In the genomic region with DNA sequence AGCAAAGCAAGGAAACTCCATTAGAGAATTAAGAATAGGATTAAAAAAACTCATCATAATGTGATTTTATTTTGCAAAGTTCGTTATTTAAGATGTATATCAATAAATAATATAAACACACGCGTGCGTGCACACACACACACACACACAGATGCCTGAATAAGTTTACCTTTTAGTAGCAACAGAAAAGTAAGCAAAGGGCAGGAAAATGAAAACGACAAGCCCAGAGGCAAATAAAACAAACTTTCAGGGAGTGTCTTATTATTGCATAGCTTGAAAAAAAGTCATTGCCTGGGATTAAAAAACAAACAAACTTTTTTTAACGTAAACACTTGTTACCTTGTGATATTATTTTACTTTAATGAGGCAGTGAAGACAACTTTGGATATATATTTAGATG, we compare ENCODE assay signal across 33 cellular contexts.
"Had no signal": no experiment of that assay in that cellular context is flagged by ENCODE, and none has a peak within 500 bp of the region (broad histone marks: within the 10 kb centered on the region; RNA-seq: fewer than 3 reads in every experiment).

No MANE protein-coding gene starts in this region.

- H3K4me1 Mint-ChIP-seq: activated B cell treated with CpG ODN at 0.5 μM for 24 hours; activated CD4-positive, alpha-beta T cell treated with anti-CD3 and anti-CD28 coated beads, Interleukin-2, amount 10 ng/mL, durations not matched to agents 24 days and 14 days; activated naive CD8-positive, alpha-beta T cell treated with anti-CD3 and anti-CD28 coated beads for 36 hours; activated T-helper 17 cell treated with anti-CD3 and anti-CD28 coated beads, Interleukin-2, amount 50 U/mL, for 72 hours had no signal

- H3K27me3 ChIP-seq: adrenal gland, body of pancreas, brain microvascular endothelial cell, breast epithelium had no signal

- H3K4me1 ChIP-seq: adrenal gland, body of pancreas, breast epithelium had no signal

- H3K9me3 Mint-ChIP-seq: activated B cell treated with CpG ODN at 0.5 μM for 24 hours; activated CD4-positive, alpha-beta memory T cell treated with anti-CD3 and anti-CD28 coated beads for 36 hours; activated CD8-positive, alpha-beta T cell treated with anti-CD3 and anti-CD28 coated beads for 36 hours; activated naive CD4-positive, alpha-beta T cell treated with anti-CD3 and anti-CD28 coated beads for 36 hours; activated naive CD4-positive, alpha-beta T cell treated with anti-CD3 and anti-CD28 coated beads, Interleukin-2, amount 50 U/mL, for 72 hours; activated naive CD8-positive, alpha-beta T cell treated with anti-CD3 and anti-CD28 coated beads for 36 hours; activated T-cell treated with anti-CD3 and anti-CD28 coated beads, Interleukin-2, amount 50 U/mL, for 4 hours; activated T-cell treated with anti-CD3 and anti-CD28 coated beads, Interleukin-2, amount 50 U/mL, for 72 hours; activated T-helper 1 cell treated with anti-CD3 and anti-CD28 coated beads, Interleukin-12 subunit alpha, Interleukin-12 subunit beta, Interleukin-2, Interleukin-4 antibody, amounts not matched to agents 30 ng/mL and 10 ng/mL and 1 ng/mL, durations not matched to agents 14 hours and 24 hours and 36 hours; activated T-helper 17 cell treated with anti-CD3 and anti-CD28 coated beads, Interleukin-2, amount 50 U/mL, for 72 hours; T-helper 2 cell treated with Interferon-gamma antibody and Interleukin-4, amounts not matched to agents 5 μg/mL and 100 μg/mL, for 36 hours had no signal

- H3K4me3 Mint-ChIP-seq: activated B cell treated with CpG ODN at 0.5 μM for 24 hours; activated CD4-positive, alpha-beta memory T cell treated with anti-CD3 and anti-CD28 coated beads for 36 hours; activated CD4-positive, alpha-beta T cell treated with anti-CD3 and anti-CD28 coated beads, Interleukin-2, amount 10 ng/mL, durations not matched to agents 24 days and 14 days; activated CD8-positive, alpha-beta T cell treated with anti-CD3 and anti-CD28 coated beads for 36 hours; activated naive CD4-positive, alpha-beta T cell treated with anti-CD3 and anti-CD28 coated beads for 36 hours; activated naive CD8-positive, alpha-beta T cell treated with anti-CD3 and anti-CD28 coated beads for 36 hours; activated T-cell treated with anti-CD3 and anti-CD28 coated beads, Interleukin-2, amount 50 U/mL, for 4 hours; activated T-cell treated with anti-CD3 and anti-CD28 coated beads, Interleukin-2, amount 50 U/mL, for 72 hours; activated T-helper 1 cell treated with anti-CD3 and anti-CD28 coated beads, Interleukin-12 subunit alpha, Interleukin-12 subunit beta, Interleukin-2, Interleukin-4 antibody, amounts not matched to agents 30 ng/mL and 10 ng/mL and 1 ng/mL, durations not matched to agents 14 hours and 24 hours and 36 hours; activated T-helper 17 cell treated with anti-CD3 and anti-CD28 coated beads, Interleukin-2, amount 50 U/mL, for 72 hours; T-helper 2 cell treated with Interferon-gamma antibody and Interleukin-4, amounts not matched to agents 5 μg/mL and 100 μg/mL, for 36 hours had no signal

- H3K36me3 ChIP-seq: adrenal gland, brain microvascular endothelial cell, breast epithelium had no signal

- H3K27ac Mint-ChIP-seq: activated B cell treated with CpG ODN at 0.5 μM for 24 hours; activated CD4-positive, alpha-beta memory T cell treated with anti-CD3 and anti-CD28 coated beads for 36 hours; activated CD4-positive, alpha-beta T cell treated with anti-CD3 and anti-CD28 coated beads, Interleukin-2, amount 10 ng/mL, durations not matched to agents 24 days and 14 days; activated CD8-positive, alpha-beta T cell treated with anti-CD3 and anti-CD28 coated beads for 36 hours; activated naive CD4-positive, alpha-beta T cell treated with anti-CD3 and anti-CD28 coated beads for 36 hours; activated naive CD4-positive, alpha-beta T cell treated with anti-CD3 and anti-CD28 coated beads, Interleukin-2, amount 50 U/mL, for 72 hours; activated naive CD8-positive, alpha-beta T cell treated with anti-CD3 and anti-CD28 coated beads for 36 hours; activated T-cell treated with anti-CD3 and anti-CD28 coated beads, Interleukin-2, amount 50 U/mL, for 72 hours; activated T-helper 1 cell treated with anti-CD3 and anti-CD28 coated beads, Interleukin-12 subunit alpha, Interleukin-12 subunit beta, Interleukin-2, Interleukin-4 antibody, amounts not matched to agents 30 ng/mL and 10 ng/mL and 1 ng/mL, durations not matched to agents 14 hours and 24 hours and 36 hours; activated T-helper 17 cell treated with anti-CD3 and anti-CD28 coated beads, Interleukin-2, amount 50 U/mL, for 72 hours; T-helper 2 cell treated with Interferon-gamma antibody and Interleukin-4, amounts not matched to agents 5 μg/mL and 100 μg/mL, for 36 hours had no signal

- DNase-seq: activated B cell treated with CpG ODN at 0.5 μM for 24 hours; activated CD4-positive, alpha-beta memory T cell treated with anti-CD3 and anti-CD28 coated beads for 36 hours; activated CD4-positive, alpha-beta T cell treated with anti-CD3 and anti-CD28 coated beads for 4 hours; activated CD4-positive, alpha-beta T cell treated with anti-CD3 and anti-CD28 coated beads, Interleukin-2, amount 10 ng/mL, durations not matched to agents 24 days and 14 days; activated CD4-positive, alpha-beta T cell treated with anti-CD3 and anti-CD28 coated beads, Interleukin-2, amount 50 U/mL, for 1 hour; activated CD4-positive, alpha-beta T cell treated with anti-CD3 and anti-CD28 coated beads, Interleukin-2, amount 50 U/mL, for 4 hours; activated CD4-positive, CD25-positive, alpha-beta regulatory T cell treated with anti-CD3 and anti-CD28 coated beads, Interleukin-2, amount 50 U/mL, for 72 hours; activated CD8-positive, alpha-beta memory T cell treated with anti-CD3 and anti-CD28 coated beads, Interleukin-2, amount 50 U/mL, for 4 hours; activated CD8-positive, alpha-beta T cell treated with anti-CD3 and anti-CD28 coated beads for 36 hours; activated effector memory CD4-positive, alpha-beta T cell treated with anti-CD3 and anti-CD28 coated beads, Interleukin-2, amount 50 U/mL, for 16 hours; activated gamma-delta T cell treated with Interleukin-2 at 50 U/mL for 16 hours; activated naive CD4-positive, alpha-beta T cell; activated naive CD4-positive, alpha-beta T cell treated with anti-CD3 and anti-CD28 coated beads for 36 hours; activated naive CD4-positive, alpha-beta T cell treated with anti-CD3 and anti-CD28 coated beads, Interleukin-2, amount 50 U/mL, for 16 hours; activated naive CD8-positive, alpha-beta T cell treated with anti-CD3 and anti-CD28 coated beads for 36 hours; activated T-cell treated with anti-CD3 and anti-CD28 coated beads for 4 hours; activated T-cell treated with anti-CD3 and anti-CD28 coated beads, Interleukin-2, amount 50 U/mL, for 1 hour; activated T-cell treated with anti-CD3 and anti-CD28 coated beads, Interleukin-2, amount 50 U/mL, for 4 hours; activated T-cell treated with anti-CD3 and anti-CD28 coated beads, Interleukin-2, amount 50 U/mL, for 72 hours; adrenal gland; amniotic stem cell; aorta; body of pancreas; brain microvascular endothelial cell; central memory CD4-positive, alpha-beta T cell; T-helper 2 cell; T-helper 9 cell had no signal

- H3K27ac ChIP-seq: adrenal gland, body of pancreas, brain microvascular endothelial cell, breast epithelium, VCaP had no signal

- H3K9me3 ChIP-seq: adrenal gland, body of pancreas, breast epithelium had no signal

- H3K4me3 ChIP-seq: adrenal gland, body of pancreas, breast epithelium had no signal

- H3K27me3 Mint-ChIP-seq: activated B cell treated with CpG ODN at 0.5 μM for 24 hours; activated CD4-positive, alpha-beta memory T cell treated with anti-CD3 and anti-CD28 coated beads for 36 hours; activated CD4-positive, alpha-beta T cell treated with anti-CD3 and anti-CD28 coated beads, Interleukin-2, amount 10 ng/mL, durations not matched to agents 24 days and 14 days; activated CD8-positive, alpha-beta T cell treated with anti-CD3 and anti-CD28 coated beads for 36 hours; activated naive CD8-positive, alpha-beta T cell treated with anti-CD3 and anti-CD28 coated beads for 36 hours had no signal

- H3K36me3 Mint-ChIP-seq: activated CD4-positive, alpha-beta memory T cell treated with anti-CD3 and anti-CD28 coated beads for 36 hours; activated naive CD4-positive, alpha-beta T cell treated with anti-CD3 and anti-CD28 coated beads, Interleukin-2, amount 50 U/mL, for 72 hours; activated naive CD8-positive, alpha-beta T cell treated with anti-CD3 and anti-CD28 coated beads for 36 hours had no signal
